In genomic region chr4:90570615-90571014, GRCh38 we compare ENCODE assay signal across 31 cellular contexts.
"Had no signal": no experiment of that assay in that cellular context is flagged by ENCODE, and none has a peak within 500 bp of the region (broad histone marks: within the 10 kb centered on the region; RNA-seq: fewer than 3 reads in every experiment).

No MANE protein-coding gene starts in this region.

- H3K4me2 ChIP-seq: SK-N-SH had no signal

- H3K4me3 ChIP-seq: MG63, Peyer's patch, SJSA1 had no signal

- H3K27ac ChIP-seq: Peyer's patch, SJSA1 had no signal

- DNase-seq: MG63, NCI-H1048, NCI-H1092 treated with DMSO at 0.1 percent for 48 hours, NCI-H1105 treated with DMSO at 0.1 percent for 48 hours, NCI-H1417, NCI-H1436, NCI-H146, NCI-H1694, NCI-H187, NCI-H1930, NCI-H2029 treated with DMSO at 0.1 percent for 48 hours, NCI-H2081 treated with DMSO at 0.1 percent for 48 hours, NCI-H2107, NCI-H2171, NCI-H226, NCI-H446 treated with DMSO at 0.1 percent for 48 hours, NCI-H510A, NCI-H524, NCI-H526, NCI-H69, NCI-H748 treated with DMSO at 0.1 percent for 48 hours, NCI-H82, Peyer's patch, Right ventricle myocardium superior, RPMI8226, SHP77 treated with DMSO at 0.1 percent for 48 hours, SK-N-SH, SW 1271, T-helper 1 cell, T-helper 2 cell had no signal

- H3K27me3 ChIP-seq: MG63, Peyer's patch, SJSA1 had no signal

- H3K36me3 ChIP-seq: MG63, Peyer's patch, SJSA1 had no signal

- H3K4me1 ChIP-seq: Peyer's patch, SJSA1 had no signal

- H3K9ac ChIP-seq: SK-N-SH had no signal

- H3K9me3 ChIP-seq: MG63, Peyer's patch, SJSA1, SK-N-SH had no signal
